8 cellular contexts compared by ENCODE assay signal in the genomic region with DNA sequence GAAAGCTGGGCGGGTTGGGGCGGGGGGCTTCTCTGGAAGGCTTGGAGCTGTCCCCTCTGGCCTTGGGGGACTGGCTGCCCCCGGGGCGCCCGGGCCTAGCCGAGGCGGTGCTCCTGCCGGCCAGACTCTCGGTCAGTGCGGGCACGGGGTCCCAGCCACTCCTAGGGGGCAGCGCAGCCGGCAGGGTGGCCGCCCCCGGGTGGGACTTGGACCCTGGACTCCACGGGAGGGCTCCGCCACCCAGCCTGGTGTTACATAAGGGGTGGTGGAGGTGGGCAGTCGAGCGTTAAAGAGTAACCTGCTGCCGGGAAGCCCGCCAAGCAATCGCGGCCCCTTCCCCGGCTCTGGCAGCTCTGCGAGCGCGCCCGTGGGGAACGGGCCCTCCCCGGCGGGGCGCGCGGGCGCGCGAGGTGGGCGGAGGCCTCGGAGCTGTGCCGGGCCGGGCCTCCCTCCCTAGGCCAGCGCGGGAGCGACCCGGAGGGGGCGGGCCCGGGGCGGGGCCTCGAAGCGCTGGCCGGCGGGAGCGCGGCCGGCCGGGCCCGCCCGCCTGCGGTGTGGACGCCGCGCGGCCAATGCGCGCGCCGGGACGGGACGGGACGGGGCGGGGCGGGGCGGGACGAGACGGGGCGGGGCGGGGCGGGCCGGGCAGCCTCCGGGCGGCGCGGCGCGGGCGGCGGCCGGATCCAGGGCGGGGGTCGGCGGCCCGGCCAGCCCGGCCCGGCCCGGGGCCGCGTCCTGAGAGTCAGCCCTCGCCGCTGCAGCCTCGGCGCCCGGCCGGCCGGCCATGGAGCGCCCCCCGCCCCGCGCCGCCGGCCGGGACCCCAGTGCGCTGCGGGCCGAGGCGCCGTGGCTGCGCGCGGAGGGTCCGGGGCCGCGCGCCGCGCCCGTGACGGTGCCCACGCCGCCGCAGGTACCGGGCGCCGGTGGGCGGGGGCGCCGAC. TPM values are rescaled to one million over a fixed set of nuclear protein-coding genes. Genes with fewer than 3 reads are reported as not detected.
A peak's percentile ranks its signal among the peaks of the same experiment; 100 is the strongest.
DNase-seq lines count a peak whose midpoint lies in the region; ATAC-seq and TF ChIP-seq lines count a peak whose summit lies in the region.

Gene SLC2A4RG, plus strand, starts transcription at position 648 of the 941 bp plus-strand sequence. Its CDS starts 137 bp downstream, at position 785.

- peaks cover 5% of the 10 kb centered on the region for H3K27me3 Mint-ChIP-seq in nephron (ENCODE audit: low read depth)

- 1% methylated on average over 61 of the region's 136 CpGs; no CpG with 5 or more reads in 1 of the 2 donors for WGBS in upper lobe of left lung, 2 donors

- H3K27me3 ChIP-seq in RWPE2 (ENCODE audit: insufficient read depth, poor library complexity, severe bottlenecking), result no peaks in the 10 kb centered on the region
- no peaks in the 10 kb centered on the region for H3K27me3 ChIP-seq in upper lobe of left lung

- peaks cover 43% of the 10 kb centered on the region for H3K36me3 ChIP-seq in RWPE2 (ENCODE audit: low read depth)
- H3K36me3 ChIP-seq in upper lobe of left lung, result peaks cover 7 to 50% (median 39%) of the 10 kb centered on the region in 4 donors

- H3K4me1 ChIP-seq in RWPE2 (ENCODE audit: insufficient read depth, poor library complexity, severe bottlenecking) (peaks cover 4% of the 10 kb centered on the region), upper lobe of left lung (peaks cover 38 to 57% (median 42%) of the 10 kb centered on the region in 4 donors)

- peak within 1 kb of the TSS in 1 of 3 experiments; percentile 77 for H3K27ac Mint-ChIP-seq in nephron

- TF ChIP-seq CTCF in RWPE2 (IDR thresholded peaks at IDR 0.05; ENCODE audit: poor library complexity, severe bottlenecking), result no peak
- no peak for TF ChIP-seq CTCF in nephron (IDR thresholded peaks at IDR 0.05; ENCODE audit: unreplicated experiment in 3 of 3)
- peak in 1 of 6 experiments; percentile 13 for TF ChIP-seq CTCF in upper lobe of left lung (IDR thresholded peaks at IDR 0.05)

- no peaks in the 10 kb centered on the region for H3K9me3 ChIP-seq in RWPE2 (ENCODE audit: severe bottlenecking)
- no peaks in the 10 kb centered on the region for H3K9me3 ChIP-seq in upper lobe of left lung

- no peaks in the 10 kb centered on the region for H3K4me1 Mint-ChIP-seq in nephron

- TF ChIP-seq POLR2A in upper lobe of left lung (IDR thresholded peaks at IDR 0.05), result peak in 1 of 4 donors; percentile 26

- no peak for TF ChIP-seq EP300 in upper lobe of left lung (IDR thresholded peaks at IDR 0.05)

- peak; percentile 46 for ATAC-seq in GM19328 (IDR thresholded peaks at IDR 0.05; ENCODE audit: unreplicated experiment)
- ATAC-seq in RWPE2 (ENCODE audit: low read depth), result peak; percentile 56
- ATAC-seq in upper lobe of left lung (ENCODE audit: low FRiP score in 2 of 2), result peak; percentile 56 to 85

- DNase-seq in CD1c-positive myeloid dendritic cell (ENCODE audit: extremely low spot score) (peak; percentile 90), HUDEP-2 (lab: John Stamatoyannopoulos, UW; ENCODE audit: unreplicated experiment in 76 of 76) (peak in 57 of 76 experiments; percentile 3 to 73 (median 50)), RWPE2 (ENCODE audit: low spot score) (peak; percentile 89), foreskin melanocyte (peak; percentile 31), upper lobe of left lung (peak; percentile 83 to 97)
- DNase-seq in activated naive CD4-positive, alpha-beta T cell treated with anti-CD3 and anti-CD28 coated beads, Interleukin-2, amount 50 U/mL, for 16 hours, result peak; percentile 60

- no peaks in the 10 kb centered on the region for H3K9me3 Mint-ChIP-seq in nephron

- peaks cover 17% of the 10 kb centered on the region for H3K36me3 Mint-ChIP-seq in nephron (ENCODE audit: low read depth)

- peak within 1 kb of the TSS; percentile 96 for H3K27ac ChIP-seq in RWPE2 (ENCODE audit: poor library complexity, severe bottlenecking)
- peak within 1 kb of the TSS; percentile 84 to 90 (median 86) for H3K27ac ChIP-seq in upper lobe of left lung

- peak within 1 kb of the TSS; percentile 79 for H3K4me3 ChIP-seq in RWPE2 (ENCODE audit: severe bottlenecking)
- H3K4me3 ChIP-seq in upper lobe of left lung, result peak within 1 kb of the TSS; percentile 70 to 87 (median 83)

- H3K4me3 Mint-ChIP-seq in nephron, result peak within 1 kb of the TSS; percentile 80 to 84 (median 82)

RNA-seq across cellular contexts. Expression of gene SLC2A4RG, which starts in this region (rescaled TPM):
- 100 to 1,000 TPM in 1 of 6 donors, 10 to 100 TPM in 5; 28.8 to 106 (median 71.9) TPM for total RNA-seq in upper lobe of left lung

Comparison
In these comparisons a context has a peak if more than half of its experiments do, and no peak if none do; other contexts are left out.
1. Peak in every context shown above with its lines: DNase-seq, ATAC-seq, H3K4me3 ChIP-seq and H3K27ac ChIP-seq.
2. DNase-seq: peak in every context shown above with its lines; median percentile 90 in CD1c-positive myeloid dendritic cell; 90 in upper lobe of left lung; 89 in RWPE2; 60 in activated naive CD4-positive, alpha-beta T cell treated with anti-CD3 and anti-CD28 coated beads, Interleukin-2, amount 50 U/mL, for 16 hours; 50 in HUDEP-2; 31 in foreskin melanocyte.